Comparison of ENCODE assay signal across 9 cellular contexts in the genomic region with DNA sequence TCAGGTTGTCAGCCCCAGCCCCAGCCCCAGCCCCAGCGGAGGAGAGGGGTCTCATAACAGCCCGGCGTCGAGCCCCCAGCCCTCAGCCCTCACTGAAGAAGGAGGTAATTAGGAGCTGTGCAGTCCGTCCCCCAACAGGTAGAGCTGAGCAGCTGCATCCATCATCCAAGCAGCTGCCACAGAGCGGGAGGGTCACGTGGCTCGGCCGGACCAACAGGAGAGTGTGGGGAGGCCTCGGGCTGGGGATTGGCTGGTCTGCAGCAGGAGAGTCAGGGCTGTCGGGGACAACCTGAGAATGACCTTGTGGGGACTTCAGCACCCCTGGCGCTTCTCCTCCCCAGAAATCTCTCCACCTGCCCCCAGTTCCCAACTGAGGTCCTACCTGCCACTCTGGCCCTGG. TPM values are rescaled to one million over a fixed set of nuclear protein-coding genes. Genes with fewer than 3 reads are reported as not detected.
A peak's percentile ranks its signal among the peaks of the same experiment; 100 is the strongest.
DNase-seq lines count a peak whose midpoint lies in the region; ATAC-seq and TF ChIP-seq lines count a peak whose summit lies in the region.
"Had no signal": no experiment of that assay in that cellular context is flagged by ENCODE, and none has a peak within 500 bp of the region (broad histone marks: within the 10 kb centered on the region; RNA-seq: fewer than 3 reads in every experiment).

No MANE protein-coding gene starts in this region.

- no peak for TF ChIP-seq EP300 in esophagus muscularis mucosa (IDR thresholded peaks at IDR 0.05)

- no peaks in the 10 kb centered on the region for H3K36me3 ChIP-seq in Peyer's patch
- no peaks in the 10 kb centered on the region for H3K36me3 ChIP-seq in esophagus muscularis mucosa
- H3K36me3 ChIP-seq: neutrophil had no signal

- H3K4me1 ChIP-seq in Peyer's patch (peaks cover 0 to 7% (median 0%) of the 10 kb centered on the region in 4 donors), esophagus muscularis mucosa (peaks cover 0 to 12% (median 11%) of the 10 kb centered on the region in 4 donors)

- H3K9me3 ChIP-seq in Peyer's patch (no peaks in the 10 kb centered on the region), esophagus muscularis mucosa (no peaks in the 10 kb centered on the region)
- H3K9me3 ChIP-seq: neutrophil had no signal

- H3K27ac ChIP-seq in Peyer's patch (no peak overlapping the region), esophagus muscularis mucosa (replicated peaks in 1 of 4) (no peak overlapping the region)
- H3K27ac ChIP-seq: neutrophil had no signal

- TF ChIP-seq POLR2A in Peyer's patch (IDR thresholded peaks at IDR 0.05) (no peak), esophagus muscularis mucosa (IDR thresholded peaks at IDR 0.05; ENCODE audit: low read depth) (no peak)

- H3K4me3 ChIP-seq in Peyer's patch: no peak overlapping the region
- H3K4me3 ChIP-seq in esophagus muscularis mucosa: no peak overlapping the region

- DNase-seq in DMS53 (lab: John Stamatoyannopoulos, UW) (peak; percentile 73), Peyer's patch (peak in 2 of 3 donors; percentile 33 to 51), iris pigment epithelial cell (ENCODE audit: low read depth) (peak; percentile 11), GOT3 (lab: John Stamatoyannopoulos, UW) (no peak), esophagus muscularis mucosa (ENCODE audit: extremely low spot score) (no peak), ureter (ENCODE audit: low spot score) (no peak)

- WGBS in esophagus muscularis mucosa: 53% methylated on average over 9 of the region's 12 CpGs

- intact Hi-C loops in esophagus muscularis mucosa (cut with DNase I): no loop called here

- TF ChIP-seq CTCF in Peyer's patch (IDR thresholded peaks at IDR 0.05) (peak in 1 of 6 experiments; percentile 2), esophagus muscularis mucosa (IDR thresholded peaks at IDR 0.05) (no peak)

- ATAC-seq in GM19035 (IDR thresholded peaks at IDR 0.05; ENCODE audit: unreplicated experiment) (peak; percentile 85), HG03520 (IDR thresholded peaks at IDR 0.05; ENCODE audit: unreplicated experiment) (peak; percentile 98)

- H3K27me3 ChIP-seq in Peyer's patch: no peaks in the 10 kb centered on the region
- peaks cover 0 to 4% (median 0%) of the 10 kb centered on the region in 4 donors for H3K27me3 ChIP-seq in esophagus muscularis mucosa

RNA-seq across cellular contexts. Expression of gene SMUG1, which starts 29.6 kb away (rescaled TPM):
- 10 to 100 TPM; 37.7 to 86.6 (median 54.2) TPM for total RNA-seq in Peyer's patch
- total RNA-seq in esophagus muscularis mucosa: 10 to 100 TPM; 28.0 to 37.2 (median 30.8) TPM
- total RNA-seq in ureter: 24.5 TPM

Comparison
In these comparisons a context has a peak if more than half of its experiments do, and no peak if none do; other contexts are left out.
1. DNase-seq: peak in DMS53 (single experiment), Peyer's patch (2 of 3) and iris pigment epithelial cell (single experiment); none in GOT3 (single experiment), esophagus muscularis mucosa (single experiment) and ureter (single experiment).